Comparison of ENCODE assay signal across 10 cellular contexts in genomic region chr3:196604548-196604947, GRCh38. TPM values are rescaled to one million over a fixed set of nuclear protein-coding genes. Genes with fewer than 3 reads are reported as not detected.
DNase-seq lines count a peak whose midpoint lies in the region; ATAC-seq and TF ChIP-seq lines count a peak whose summit lies in the region.
"Had no signal": no experiment of that assay in that cellular context is flagged by ENCODE, and none has a peak within 500 bp of the region (broad histone marks: within the 10 kb centered on the region; RNA-seq: fewer than 3 reads in every experiment).

No MANE protein-coding gene starts in this region.

- no peaks in the 10 kb centered on the region for H3K79me2 ChIP-seq in H9 (ENCODE audit: insufficient read depth, low read length)

- H3K27me3 ChIP-seq in H9 (ENCODE audit: insufficient read depth, low read length): no peaks in the 10 kb centered on the region

- no peak overlapping the region for H2AFZ ChIP-seq in H9 (ENCODE audit: low read length)
- H2AFZ ChIP-seq: GM23338 had no signal

- no CpG with 5 or more reads among the region's 13 CpGs for WGBS in H9 (ENCODE audit: extremely low coverage, insufficient read length, low lambda C conversion rate)

- no peaks in the 10 kb centered on the region for H4K20me1 ChIP-seq in H9 (ENCODE audit: control insufficient read depth, insufficient read depth, insufficient read length)

- no peak overlapping the region for H3K27ac ChIP-seq in H9 (ENCODE audit: insufficient read length, low read depth, low read length)

- no peak overlapping the region for H3K4me2 ChIP-seq in H9 (ENCODE audit: insufficient read depth, insufficient read length, low read length)
- H3K4me2 ChIP-seq: GM23338 had no signal

- no peaks in the 10 kb centered on the region for H3K79me1 ChIP-seq in H9 (ENCODE audit: insufficient read depth, low read depth, low read length, poor library complexity, severe bottlenecking)

- no peak overlapping the region for H3K4ac ChIP-seq in H9 (ENCODE audit: low read depth, low read length)

- no peak overlapping the region for H3K56ac ChIP-seq in H9 (ENCODE audit: insufficient read length, low read depth, low read length)

- no peak overlapping the region for H2BK120ac ChIP-seq in H9 (ENCODE audit: low read depth, low read length, poor library complexity, severe bottlenecking)

- no peaks in the 10 kb centered on the region for H3K4me1 ChIP-seq in H9 (ENCODE audit: insufficient read depth, low read length)

- CTCF ChIA-PET in activated B cell treated with CpG ODN at 0.5 μM for 24 hours (lab: Charles Lee): interaction anchor here (0.5 to 11.7 kb wide), 3 partner anchors 84 to 233 kb away, joined by 3 to 258 read pairs (median 3); no protein-coding TSS in a partner anchor

- no peak overlapping the region for H4K8ac ChIP-seq in H9 (replicated peaks; ENCODE audit: insufficient read length, low read depth, low read length)

- DNase-seq in Jurkat, Clone E6-1 (ENCODE audit: low read depth, low spot score): peak; percentile 83
- DNase-seq in activated B cell treated with CpG ODN at 0.5 μM for 24 hours (no peak), NCI-H2196 (lab: John Stamatoyannopoulos, UW; ENCODE audit: unreplicated experiment) (no peak), NCI-H187 treated with DMSO at 0.1 percent for 48 hours (lab: John Stamatoyannopoulos, UW) (no peak), H9 (no peak)
- DNase-seq in activated naive CD8-positive, alpha-beta T cell treated with anti-CD3 and anti-CD28 coated beads for 36 hours: peak; percentile 49
- DNase-seq in stimulated activated CD4-positive, alpha-beta T cell treated with anti-CD3 and anti-CD28 coated beads, Interleukin-4, amount 100 ng/mL, for 48 hours (ENCODE audit: low read depth in 2 of 2): peak; percentile 24 to 30
- DNase-seq: NCI-H524 treated with DMSO at 0.1 percent for 48 hours had no signal

- no peak overlapping the region for H2BK5ac ChIP-seq in H9 (ENCODE audit: insufficient read length, low read length)

- H3K4me1 Mint-ChIP-seq in activated B cell treated with CpG ODN at 0.5 μM for 24 hours: peaks cover 12% of the 10 kb centered on the region
- H3K4me1 Mint-ChIP-seq in activated naive CD8-positive, alpha-beta T cell treated with anti-CD3 and anti-CD28 coated beads for 36 hours: peaks cover 7% of the 10 kb centered on the region
- H3K4me1 Mint-ChIP-seq in H9: peaks cover 2 to 3% of the 10 kb centered on the region in 2 experiments

- no peaks in the 10 kb centered on the region for H3K9me3 ChIP-seq in H9 (ENCODE audit: control insufficient read depth, low read depth, low read length)

- no peak overlapping the region for H3K27ac Mint-ChIP-seq in activated B cell treated with CpG ODN at 0.5 μM for 24 hours
- no peak overlapping the region for H3K27ac Mint-ChIP-seq in activated naive CD8-positive, alpha-beta T cell treated with anti-CD3 and anti-CD28 coated beads for 36 hours
- H3K27ac Mint-ChIP-seq in H9: no peak overlapping the region
- H3K27ac Mint-ChIP-seq: GM23338 had no signal

- H2BK15ac ChIP-seq in H9 (ENCODE audit: low read depth, low read length): no peak overlapping the region

- H3K27me3 Mint-ChIP-seq in activated B cell treated with CpG ODN at 0.5 μM for 24 hours (no peaks in the 10 kb centered on the region), H9 (ENCODE audit: low read depth) (no peaks in the 10 kb centered on the region)
- no peaks in the 10 kb centered on the region for H3K27me3 Mint-ChIP-seq in activated naive CD8-positive, alpha-beta T cell treated with anti-CD3 and anti-CD28 coated beads for 36 hours

- H3K9me3 Mint-ChIP-seq in activated B cell treated with CpG ODN at 0.5 μM for 24 hours: no peaks in the 10 kb centered on the region
- H3K9me3 Mint-ChIP-seq in activated naive CD8-positive, alpha-beta T cell treated with anti-CD3 and anti-CD28 coated beads for 36 hours: no peaks in the 10 kb centered on the region
- H3K9me3 Mint-ChIP-seq in H9: no peaks in the 10 kb centered on the region
- H3K9me3 Mint-ChIP-seq: GM23338 had no signal

- no peak overlapping the region for H3K23ac ChIP-seq in H9 (ENCODE audit: insufficient read length, low read depth, low read length)

- no peak for TF ChIP-seq CTCF in activated B cell treated with CpG ODN at 0.5 μM for 24 hours (IDR thresholded peaks at IDR 0.05)
- no peak for TF ChIP-seq CTCF in H9 (conservative IDR thresholded peaks at IDR 0.05)

- H3K18ac ChIP-seq in H9 (ENCODE audit: insufficient read length, low read depth, low read length): no peak overlapping the region

- no peak overlapping the region for H4K91ac ChIP-seq in H9 (ENCODE audit: insufficient read length, low read depth, low read length)

- no peak overlapping the region for H2AK5ac ChIP-seq in H9 (ENCODE audit: insufficient read length, low read length)

- no peak overlapping the region for H3K14ac ChIP-seq in H9 (ENCODE audit: insufficient read depth, low read length)

- no peak overlapping the region for H3K9ac ChIP-seq in H9 (ENCODE audit: extremely low read depth, insufficient read length, low read length)

- no peak overlapping the region for H4K5ac ChIP-seq in H9 (ENCODE audit: insufficient read length, low read depth, low read length)

- intact Hi-C loops in activated B cell treated with CpG ODN at 0.5 μM for 24 hours (cut with micrococcal nuclease): no loop called here

- H3K4me3 Mint-ChIP-seq in activated B cell treated with CpG ODN at 0.5 μM for 24 hours (no peak overlapping the region), H9 (no peak overlapping the region)
- H3K4me3 Mint-ChIP-seq in activated naive CD8-positive, alpha-beta T cell treated with anti-CD3 and anti-CD28 coated beads for 36 hours: no peak overlapping the region
- H3K4me3 Mint-ChIP-seq: GM23338 had no signal

- H3K4me3 ChIP-seq in Jurkat, Clone E6-1 (ENCODE audit: low read length): peak overlapping the region; percentile 4
- H3K4me3 ChIP-seq: GM23338 had no signal

- no peaks in the 10 kb centered on the region for H3K23me2 ChIP-seq in H9 (ENCODE audit: insufficient read length, low read depth, low read length, poor library complexity, severe bottlenecking)

- no peak overlapping the region for H2BK20ac ChIP-seq in H9 (ENCODE audit: low read depth, low read length, poor library complexity, severe bottlenecking)

- H2BK12ac ChIP-seq in H9 (ENCODE audit: insufficient read length, low read depth, low read length): no peak overlapping the region

- no peaks in the 10 kb centered on the region for H3K36me3 Mint-ChIP-seq in activated B cell treated with CpG ODN at 0.5 μM for 24 hours (ENCODE audit: low read depth)
- no peaks in the 10 kb centered on the region for H3K36me3 Mint-ChIP-seq in activated naive CD8-positive, alpha-beta T cell treated with anti-CD3 and anti-CD28 coated beads for 36 hours
- H3K36me3 Mint-ChIP-seq in H9 (ENCODE audit: insufficient read depth in 1 of 3, low read depth in 3 of 3): no peaks in the 10 kb centered on the region

- no peak overlapping the region for H3T11ph ChIP-seq in H9 (ENCODE audit: low read length)

- POLR2A ChIA-PET in activated B cell treated with CpG ODN at 0.5 μM for 24 hours (lab: Charles Lee): interaction anchor here (0.6 kb wide), 2 partner anchors 273 to 1116 kb away, joined by 3 read pairs; no protein-coding TSS in a partner anchor

- ATAC-seq in activated B cell treated with CpG ODN at 0.5 μM for 24 hours (ENCODE audit: low read depth): peak; percentile 45
- no peak for ATAC-seq in GM19023 (IDR thresholded peaks at IDR 0.05; ENCODE audit: unreplicated experiment)
- ATAC-seq: GM23338 had no signal

RNA-seq across cellular contexts. Expression of gene NRROS, which starts 34.9 kb away (rescaled TPM):
- polyA plus RNA-seq in Jurkat, Clone E6-1 (2012; ENCODE audit: insufficient read depth, insufficient read length): 43.7 TPM
- total RNA-seq in activated B cell treated with CpG ODN at 0.5 μM for 24 hours: 88.5 and 92.4 TPM in 2 replicates
- total RNA-seq in activated naive CD8-positive, alpha-beta T cell treated with anti-CD3 and anti-CD28 coated beads for 36 hours: 10 to 100 TPM; 21.2 to 22.0 TPM
- total RNA-seq in H9 (2021): 2.8 and 4.0 TPM in 2 replicates

RNA-seq across cellular contexts. Expression of gene FBXO45, which starts 36.1 kb away (rescaled TPM):
- 18.3 TPM for polyA plus RNA-seq in Jurkat, Clone E6-1 (2012; ENCODE audit: insufficient read depth, insufficient read length)
- total RNA-seq in activated B cell treated with CpG ODN at 0.5 μM for 24 hours (5.7 and 6.5 TPM in 2 replicates), H9 (2021) (18.6 and 19.8 TPM in 2 replicates)
- total RNA-seq in activated naive CD8-positive, alpha-beta T cell treated with anti-CD3 and anti-CD28 coated beads for 36 hours: 10 to 100 TPM; 26.1 to 26.3 TPM

RNA-seq across cellular contexts. Expression of gene WDR53, which starts 36.2 kb away (rescaled TPM):
- polyA plus RNA-seq in Jurkat, Clone E6-1 (2012; ENCODE audit: insufficient read depth, insufficient read length): 30.2 TPM
- total RNA-seq in activated B cell treated with CpG ODN at 0.5 μM for 24 hours: 14.1 and 14.3 TPM in 2 replicates
- total RNA-seq in activated naive CD8-positive, alpha-beta T cell treated with anti-CD3 and anti-CD28 coated beads for 36 hours: 10 to 100 TPM; 27.3 to 27.5 TPM
- total RNA-seq in H9 (2021): 21.2 and 22.3 TPM in 2 replicates

Comparison
In these comparisons a context has a peak if more than half of its experiments do, and no peak if none do; other contexts are left out.
1. DNase-seq: peak in Jurkat, Clone E6-1 (single experiment), activated naive CD8-positive, alpha-beta T cell treated with anti-CD3 and anti-CD28 coated beads for 36 hours (single experiment) and stimulated activated CD4-positive, alpha-beta T cell treated with anti-CD3 and anti-CD28 coated beads, Interleukin-4, amount 100 ng/mL, for 48 hours (2 of 2); none in activated B cell treated with CpG ODN at 0.5 μM for 24 hours (single experiment), NCI-H2196 (single experiment), NCI-H187 treated with DMSO at 0.1 percent for 48 hours (single experiment) and H9 (single experiment).